8 cellular contexts compared by ENCODE assay signal in the genomic region with DNA sequence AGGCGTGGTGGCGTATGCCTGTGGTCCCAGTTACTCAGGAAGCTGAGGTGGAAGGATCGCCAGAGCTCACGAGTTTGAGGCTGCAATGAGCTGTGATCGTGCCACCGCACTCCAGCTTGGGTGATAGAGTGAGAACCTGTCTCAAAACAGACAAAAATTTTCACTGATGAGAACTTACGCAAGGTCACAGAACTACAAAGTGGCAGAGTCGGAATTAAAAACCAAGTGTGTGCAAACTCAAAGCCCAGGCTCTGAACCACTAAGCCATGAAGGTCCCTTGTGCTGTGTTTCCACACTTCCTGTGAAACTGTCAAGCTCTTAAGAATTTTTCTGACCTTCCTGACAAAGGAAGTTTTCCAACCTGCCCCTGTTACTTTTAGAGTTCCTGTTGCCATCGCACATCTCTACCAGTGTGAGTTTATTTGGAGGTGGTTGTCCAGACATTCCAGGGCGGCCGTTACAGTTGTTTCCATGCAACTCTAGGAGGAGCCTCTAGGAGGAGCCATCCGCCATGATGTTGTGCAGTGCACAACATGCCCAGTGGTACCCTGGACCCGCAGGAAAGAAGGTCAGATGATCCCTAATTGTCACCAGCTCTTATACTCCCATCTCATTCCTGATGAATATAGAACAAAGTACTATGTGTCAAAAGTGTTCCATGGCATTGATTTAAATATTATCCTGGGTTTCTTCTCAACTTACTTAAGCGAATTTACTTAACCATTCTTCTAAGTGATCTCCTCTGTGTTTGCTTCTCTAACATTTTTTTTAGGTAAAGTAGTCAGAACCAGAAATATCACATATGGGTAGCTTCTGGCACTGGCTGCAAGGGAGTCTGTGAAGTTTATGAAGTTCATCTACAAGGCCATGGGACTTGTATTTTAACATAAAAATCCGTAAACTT. TPM values are rescaled to one million over a fixed set of nuclear protein-coding genes. Genes with fewer than 3 reads are reported as not detected.
DNase-seq lines count a peak whose midpoint lies in the region; ATAC-seq and TF ChIP-seq lines count a peak whose summit lies in the region.

No MANE protein-coding gene starts in this region.

- DNase-seq in NOMO-1 (lab: John Stamatoyannopoulos, UW; ENCODE audit: unreplicated experiment in 2 of 2) = peak; percentile 48 to 56
- no peak for DNase-seq in NOMO-1 treated with dmso at 0.1 percent for 144 hours (lab: John Stamatoyannopoulos, UW; ENCODE audit: unreplicated experiment)
- DNase-seq in MV-4-11 (lab: John Stamatoyannopoulos, UW) = peak; percentile 92
- DNase-seq in dorsolateral prefrontal cortex = no peak
- DNase-seq in progenitor cell of endocrine pancreas (ENCODE audit: low spot score, unreplicated experiment) = no peak
- no peak for DNase-seq in NCI-H524 treated with DMSO at 0.1 percent for 48 hours (lab: John Stamatoyannopoulos, UW)
- DNase-seq in coronary artery (ENCODE audit: low spot score) = no peak

- H3K27ac ChIP-seq in dorsolateral prefrontal cortex = no peak overlapping the region
- no peak overlapping the region for H3K27ac ChIP-seq in coronary artery

- H3K27me3 ChIP-seq in dorsolateral prefrontal cortex = peaks cover 0 to 3% (median 0%) of the 10 kb centered on the region in 45 donors

- no peak for ATAC-seq in HG02970 (IDR thresholded peaks at IDR 0.05; ENCODE audit: low FRiP score, unreplicated experiment)

- no peaks in the 10 kb centered on the region for H3K27me3 Mint-ChIP-seq in progenitor cell of endocrine pancreas

- peaks cover 11% of the 10 kb centered on the region for H3K4me1 Mint-ChIP-seq in progenitor cell of endocrine pancreas (ENCODE audit: low read depth)

- H3K27ac Mint-ChIP-seq in progenitor cell of endocrine pancreas = no peak overlapping the region

- peaks cover 2% of the 10 kb centered on the region for H3K9me3 Mint-ChIP-seq in progenitor cell of endocrine pancreas (ENCODE audit: low read depth)

- no peak overlapping the region for H3K4me3 Mint-ChIP-seq in progenitor cell of endocrine pancreas (ENCODE audit: low read depth)

- no peak overlapping the region for H3K4me3 ChIP-seq in dorsolateral prefrontal cortex
- H3K4me3 ChIP-seq in coronary artery = no peak overlapping the region

- TF ChIP-seq CTCF in dorsolateral prefrontal cortex (IDR thresholded peaks at IDR 0.05 in 54 of 56, conservative IDR thresholded peaks at IDR 0.05 in 2 of 56; ENCODE audit: low read depth in 1 of 56, partially characterized antibody in 56 of 56) (peak in 36 of 56 donors; percentile 7 to 63 (median 31)), progenitor cell of endocrine pancreas (IDR thresholded peaks at IDR 0.05; ENCODE audit: unreplicated experiment) (peak; percentile 50), coronary artery (IDR thresholded peaks at IDR 0.05) (no peak)

- intact Hi-C loops in dorsolateral prefrontal cortex (cut with DNase I) = loop anchor here in 1 of 2 donors (5.0 kb wide), 1 partner anchor 573 kb away; no protein-coding TSS in a partner anchor

- H3K36me3 Mint-ChIP-seq in progenitor cell of endocrine pancreas (ENCODE audit: insufficient read depth) = no peaks in the 10 kb centered on the region

RNA-seq across cellular contexts. Expression of a gene that starts 49.0 kb away (rescaled TPM):
- total RNA-seq in dorsolateral prefrontal cortex (not detected), progenitor cell of endocrine pancreas (not detected in 2 replicates)

Comparison
In these comparisons a context has a peak if more than half of its experiments do, and no peak if none do; other contexts are left out.
1. DNase-seq: peak in NOMO-1 (2 of 2) and MV-4-11 (single experiment); none in NOMO-1 treated with dmso at 0.1 percent for 144 hours (single experiment), dorsolateral prefrontal cortex (0 of 10), progenitor cell of endocrine pancreas (single experiment), NCI-H524 treated with DMSO at 0.1 percent for 48 hours (single experiment) and coronary artery (single experiment).